In the genomic region with DNA sequence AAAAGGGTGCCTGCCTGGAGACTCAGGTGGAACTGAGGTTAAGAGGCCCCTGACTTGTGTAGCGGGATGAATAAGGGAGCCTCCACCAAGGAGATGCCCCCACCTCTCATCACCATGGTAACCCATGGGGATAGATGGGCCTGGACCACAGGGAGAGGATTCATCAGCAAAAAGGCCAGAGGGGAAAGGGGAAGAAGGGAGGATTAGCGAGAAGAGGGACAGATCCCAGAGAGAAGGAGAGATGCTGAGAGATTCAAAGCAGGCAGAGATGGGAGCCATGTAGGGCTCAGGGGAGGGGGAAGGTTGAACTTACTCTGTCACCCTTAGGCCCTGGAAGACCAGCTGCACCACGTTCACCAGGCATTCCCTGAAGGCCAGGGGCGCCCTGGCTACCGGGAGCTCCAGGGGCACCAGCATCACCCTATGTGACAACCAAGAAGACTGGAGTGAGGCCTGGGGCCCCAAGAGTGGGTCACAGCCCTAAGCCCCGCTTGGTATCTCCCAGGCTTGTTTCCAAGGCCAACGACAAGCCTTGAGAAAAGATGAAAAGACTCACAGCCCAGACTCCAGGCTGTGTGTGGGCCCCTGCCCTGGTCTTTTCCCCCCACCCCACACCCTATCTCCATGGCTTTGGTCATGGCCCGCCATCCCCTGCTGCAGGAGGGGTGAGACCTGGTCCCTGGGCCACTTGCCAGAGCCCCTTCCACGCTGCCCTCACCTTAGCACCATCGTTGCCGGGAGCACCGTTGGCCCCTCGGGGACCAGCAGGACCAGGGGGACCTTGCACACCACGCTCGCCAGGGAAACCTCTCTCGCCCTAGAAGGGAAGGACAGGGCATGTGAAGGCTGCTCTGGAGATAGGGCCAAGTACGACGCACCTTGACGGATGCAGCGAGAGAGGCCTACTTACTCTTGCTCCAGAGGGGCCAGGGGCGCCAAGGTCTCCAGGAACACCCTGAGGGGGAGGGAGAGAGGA, we compare ENCODE assay signal across 22 cellular contexts. TPM values are rescaled to one million over a fixed set of nuclear protein-coding genes. Genes with fewer than 3 reads are reported as not detected.
DNase-seq lines count a peak whose midpoint lies in the region; ATAC-seq and TF ChIP-seq lines count a peak whose summit lies in the region.
"Had no signal": no experiment of that assay in that cellular context is flagged by ENCODE, and none has a peak within 500 bp of the region (broad histone marks: within the 10 kb centered on the region; RNA-seq: fewer than 3 reads in every experiment).

No MANE protein-coding gene starts in this region.

- no peak for TF ChIP-seq CTCF in brain (conservative IDR thresholded peaks at IDR 0.05)
- TF ChIP-seq CTCF in mesothelial cell of epicardium (IDR thresholded peaks at IDR 0.05; ENCODE audit: unreplicated experiment): no peak

- no peaks in the 10 kb centered on the region for H3K4me1 Mint-ChIP-seq in activated T-cell treated with anti-CD3 and anti-CD28 coated beads, Interleukin-2, amount 50 U/mL, for 4 hours (ENCODE audit: low read depth)
- H3K4me1 Mint-ChIP-seq in brain (peaks cover 4% of the 10 kb centered on the region), mesothelial cell of epicardium (peaks cover 28% of the 10 kb centered on the region)
- H3K4me1 Mint-ChIP-seq in activated T-helper 17 cell treated with anti-CD3 and anti-CD28 coated beads, Interleukin-2, amount 50 U/mL, for 72 hours: no peaks in the 10 kb centered on the region
- H3K4me1 Mint-ChIP-seq: activated CD8-positive, alpha-beta memory T cell treated with anti-CD3 and anti-CD28 coated beads, Interleukin-2, amount 10 ng/mL, durations not matched to agents 7 days and 5 days had no signal

- H3K27ac Mint-ChIP-seq in brain (peak overlapping the region in 3 of 5 experiments; percentile 37 to 64 (median 58)), mesothelial cell of epicardium (peak overlapping the region; percentile 84)
- H3K27ac Mint-ChIP-seq in activated T-helper 17 cell treated with anti-CD3 and anti-CD28 coated beads, Interleukin-2, amount 50 U/mL, for 72 hours: no peak overlapping the region
- H3K27ac Mint-ChIP-seq: activated CD8-positive, alpha-beta memory T cell treated with anti-CD3 and anti-CD28 coated beads, Interleukin-2, amount 10 ng/mL, durations not matched to agents 7 days and 5 days; CD8-positive, alpha-beta T cell; T-helper 2 cell treated with Interferon-gamma antibody and Interleukin-4, amounts not matched to agents 5 μg/mL and 100 μg/mL, for 36 hours had no signal

- no peak overlapping the region for H3K4me3 ChIP-seq in urinary bladder (ENCODE audit: low read depth, low read length)
- H3K4me3 ChIP-seq: prostate gland had no signal

- no peak for DNase-seq in activated T-cell treated with anti-CD3 and anti-CD28 coated beads, Interleukin-2, amount 50 U/mL, for 4 hours
- no peak for DNase-seq in activated T-cell treated with anti-CD3 and anti-CD28 coated beads, Interleukin-2, amount 50 U/mL, for 48 hours
- DNase-seq in mesothelial cell of epicardium (ENCODE audit: low spot score in 2 of 2, unreplicated experiment in 2 of 2) (no peak), DMS79 treated with DMSO at 0.1 percent for 48 hours (lab: John Stamatoyannopoulos, UW) (no peak), midbrain (lab: John Stamatoyannopoulos, UW) (no peak)
- DNase-seq: activated CD8-positive, alpha-beta memory T cell treated with anti-CD3 and anti-CD28 coated beads, Interleukin-2, amount 10 ng/mL, durations not matched to agents 7 days and 5 days; activated effector memory CD4-positive, alpha-beta T cell treated with anti-CD3 and anti-CD28 coated beads, Interleukin-2, amount 50 U/mL, for 16 hours; DMS79; NCI-H1694 treated with DMSO at 0.1 percent for 48 hours; SHP77 treated with DMSO at 0.1 percent for 48 hours; stimulated activated CD4-positive, alpha-beta T cell treated with anti-CD3 and anti-CD28 coated beads, Interleukin-12 subunit alpha, Interleukin-12 subunit beta, amount 100 ng/mL, for 4 hours; stimulated activated naive B cell treated with anti-CD40 and anti-IgM and Interleukin-4, amounts not matched to agents 10 μg/mL and 1 μg/mL and 100 μg/mL, for 72 hours; trophoblast cell had no signal

- peaks cover 2% of the 10 kb centered on the region for H3K27me3 Mint-ChIP-seq in activated T-cell treated with anti-CD3 and anti-CD28 coated beads, Interleukin-2, amount 50 U/mL, for 4 hours (ENCODE audit: low read depth)
- H3K27me3 Mint-ChIP-seq in brain (peaks cover 17% of the 10 kb centered on the region), mesothelial cell of epicardium (ENCODE audit: low read depth) (no peaks in the 10 kb centered on the region)
- H3K27me3 Mint-ChIP-seq in activated T-helper 17 cell treated with anti-CD3 and anti-CD28 coated beads, Interleukin-2, amount 50 U/mL, for 72 hours: no peaks in the 10 kb centered on the region
- H3K27me3 Mint-ChIP-seq: activated CD8-positive, alpha-beta memory T cell treated with anti-CD3 and anti-CD28 coated beads, Interleukin-2, amount 10 ng/mL, durations not matched to agents 7 days and 5 days; stimulated activated naive B cell treated with anti-CD40 and anti-IgM and Interleukin-4, amounts not matched to agents 10 μg/mL and 1 μg/mL and 100 μg/mL, for 72 hours had no signal

- ATAC-seq in activated T-cell treated with anti-CD3 and anti-CD28 coated beads, Interleukin-2, amount 50 U/mL, for 4 hours: no peak
- ATAC-seq in activated T-helper 17 cell treated with anti-CD3 and anti-CD28 coated beads, Interleukin-2, amount 50 U/mL, for 72 hours (replicated peaks): no peak
- ATAC-seq: activated CD8-positive, alpha-beta memory T cell treated with anti-CD3 and anti-CD28 coated beads, Interleukin-2, amount 10 ng/mL, durations not matched to agents 7 days and 5 days; CD8-positive, alpha-beta T cell; stimulated activated naive B cell treated with anti-CD40 and anti-IgM and Interleukin-4, amounts not matched to agents 10 μg/mL and 1 μg/mL and 100 μg/mL, for 72 hours had no signal

- H3K4me3 Mint-ChIP-seq in activated T-cell treated with anti-CD3 and anti-CD28 coated beads, Interleukin-2, amount 50 U/mL, for 4 hours: peak overlapping the region; percentile 28
- H3K4me3 Mint-ChIP-seq in brain (no peak overlapping the region), mesothelial cell of epicardium (no peak overlapping the region)
- H3K4me3 Mint-ChIP-seq in activated T-helper 17 cell treated with anti-CD3 and anti-CD28 coated beads, Interleukin-2, amount 50 U/mL, for 72 hours: no peak overlapping the region
- H3K4me3 Mint-ChIP-seq: activated CD8-positive, alpha-beta memory T cell treated with anti-CD3 and anti-CD28 coated beads, Interleukin-2, amount 10 ng/mL, durations not matched to agents 7 days and 5 days; CD8-positive, alpha-beta T cell; stimulated activated naive B cell treated with anti-CD40 and anti-IgM and Interleukin-4, amounts not matched to agents 10 μg/mL and 1 μg/mL and 100 μg/mL, for 72 hours; T-helper 2 cell treated with Interferon-gamma antibody and Interleukin-4, amounts not matched to agents 5 μg/mL and 100 μg/mL, for 36 hours had no signal

- H3K27ac ChIP-seq in urinary bladder (ENCODE audit: low read depth): peak overlapping the region; percentile 66
- H3K27ac ChIP-seq: prostate gland had no signal

- no peaks in the 10 kb centered on the region for H3K9me3 Mint-ChIP-seq in activated T-cell treated with anti-CD3 and anti-CD28 coated beads, Interleukin-2, amount 50 U/mL, for 4 hours
- no peaks in the 10 kb centered on the region for H3K9me3 Mint-ChIP-seq in brain
- H3K9me3 Mint-ChIP-seq in mesothelial cell of epicardium: no peaks in the 10 kb centered on the region
- H3K9me3 Mint-ChIP-seq in activated T-helper 17 cell treated with anti-CD3 and anti-CD28 coated beads, Interleukin-2, amount 50 U/mL, for 72 hours: no peaks in the 10 kb centered on the region
- H3K9me3 Mint-ChIP-seq: CD8-positive, alpha-beta T cell; stimulated activated naive B cell treated with anti-CD40 and anti-IgM and Interleukin-4, amounts not matched to agents 10 μg/mL and 1 μg/mL and 100 μg/mL, for 72 hours; T-helper 2 cell treated with Interferon-gamma antibody and Interleukin-4, amounts not matched to agents 5 μg/mL and 100 μg/mL, for 36 hours had no signal

- no peaks in the 10 kb centered on the region for H3K36me3 ChIP-seq in urinary bladder (ENCODE audit: insufficient read depth)

- 43% methylated on average over 21 of the region's 21 CpGs for WGBS in urinary bladder

- no peaks in the 10 kb centered on the region for H3K4me1 ChIP-seq in urinary bladder (ENCODE audit: insufficient read depth)
- H3K4me1 ChIP-seq: prostate gland had no signal

- H3K36me3 Mint-ChIP-seq in activated T-cell treated with anti-CD3 and anti-CD28 coated beads, Interleukin-2, amount 50 U/mL, for 4 hours (ENCODE audit: insufficient read depth): no peaks in the 10 kb centered on the region
- H3K36me3 Mint-ChIP-seq in brain: peaks cover 3% of the 10 kb centered on the region
- H3K36me3 Mint-ChIP-seq in mesothelial cell of epicardium: peaks cover 24% of the 10 kb centered on the region
- no peaks in the 10 kb centered on the region for H3K36me3 Mint-ChIP-seq in activated T-helper 17 cell treated with anti-CD3 and anti-CD28 coated beads, Interleukin-2, amount 50 U/mL, for 72 hours (ENCODE audit: low read depth)
- H3K36me3 Mint-ChIP-seq: activated CD8-positive, alpha-beta memory T cell treated with anti-CD3 and anti-CD28 coated beads, Interleukin-2, amount 10 ng/mL, durations not matched to agents 7 days and 5 days; CD8-positive, alpha-beta T cell had no signal

RNA-seq across cellular contexts. Expression of a gene that starts 10.1 kb away (rescaled TPM):
- 1 to 10 TPM; 1.6 to 3.2 (median 2.8) TPM for total RNA-seq in activated T-cell treated with anti-CD3 and anti-CD28 coated beads, Interleukin-2, amount 50 U/mL, for 4 hours
- 11.2 TPM for polyA plus RNA-seq in brain (ENCODE audit: insufficient read depth, low read depth, low replicate concordance)
- 3,780 to 4,004 TPM (median 3,972 TPM) in 3 replicates for total RNA-seq in mesothelial cell of epicardium
- total RNA-seq in urinary bladder: 5,262 TPM
- 802 TPM for polyA plus RNA-seq in urinary bladder
- total RNA-seq in activated T-helper 17 cell treated with anti-CD3 and anti-CD28 coated beads, Interleukin-2, amount 50 U/mL, for 72 hours: 1 to 10 TPM in 1 of 2 donors, under 1 TPM in 1; 0.37 to 1.9 TPM

RNA-seq across cellular contexts. Expression of a gene that starts 25.6 kb away (rescaled TPM):
- not detected for total RNA-seq in activated T-cell treated with anti-CD3 and anti-CD28 coated beads, Interleukin-2, amount 50 U/mL, for 4 hours
- polyA plus RNA-seq in brain (ENCODE audit: insufficient read depth, low read depth, low replicate concordance) (1.6 TPM), urinary bladder (89.1 TPM)
- total RNA-seq in mesothelial cell of epicardium (not detected in 3 replicates), urinary bladder (15.4 TPM)
- total RNA-seq in activated T-helper 17 cell treated with anti-CD3 and anti-CD28 coated beads, Interleukin-2, amount 50 U/mL, for 72 hours: not detected
- total RNA-seq: cerebellum, MCF 10A, NCI-H460 had no signal

RNA-seq across cellular contexts. Expression of a gene that starts 40.9 kb away (rescaled TPM):
- 10 to 100 TPM; 70.2 to 82.2 (median 76.6) TPM for total RNA-seq in activated T-cell treated with anti-CD3 and anti-CD28 coated beads, Interleukin-2, amount 50 U/mL, for 4 hours
- 53.1 TPM for polyA plus RNA-seq in brain (ENCODE audit: insufficient read depth, low read depth, low replicate concordance)
- total RNA-seq in mesothelial cell of epicardium: 56.4 to 58.6 TPM (median 56.6 TPM) in 3 replicates
- 16.6 TPM for total RNA-seq in urinary bladder
- polyA plus RNA-seq in urinary bladder: 29.6 TPM
- 10 to 100 TPM; 73.6 to 89.2 TPM for total RNA-seq in activated T-helper 17 cell treated with anti-CD3 and anti-CD28 coated beads, Interleukin-2, amount 50 U/mL, for 72 hours

Comparison
In these comparisons a context has a peak if more than half of its experiments do, and no peak if none do; other contexts are left out.
1. RNA of a gene that starts 10.1 kb away (total RNA-seq): 5,262 TPM in urinary bladder (single experiment) and 3,780 to 4,004 TPM in mesothelial cell of epicardium; 1.6 to 3.2 TPM in activated T-cell treated with anti-CD3 and anti-CD28 coated beads, Interleukin-2, amount 50 U/mL, for 4 hours and 0.37 to 1.9 TPM in activated T-helper 17 cell treated with anti-CD3 and anti-CD28 coated beads, Interleukin-2, amount 50 U/mL, for 72 hours; every median in the first group is over 100 times any median in the second.
2. RNA of a gene that starts 25.6 kb away (total RNA-seq): 15.4 TPM in urinary bladder (single experiment); not detected in activated T-helper 17 cell treated with anti-CD3 and anti-CD28 coated beads, Interleukin-2, amount 50 U/mL, for 72 hours, not detected in mesothelial cell of epicardium and not detected in activated T-cell treated with anti-CD3 and anti-CD28 coated beads, Interleukin-2, amount 50 U/mL, for 4 hours; every median in the first group is over 10 times any median in the second.